In genomic region chr17:7843536-7844291, GRCh38 we compare ENCODE assay signal across 8 cellular contexts. TPM values are rescaled to one million over a fixed set of nuclear protein-coding genes. Genes with fewer than 3 reads are reported as not detected.
A peak's percentile ranks its signal among the peaks of the same experiment; 100 is the strongest.
DNase-seq lines count a peak whose midpoint lies in the region; ATAC-seq and TF ChIP-seq lines count a peak whose summit lies in the region.

No MANE protein-coding gene starts in this region.

- H3K27me3 Mint-ChIP-seq in neural crest cell (ENCODE audit: low read depth) = peaks cover 5% of the 10 kb centered on the region
- H3K27me3 Mint-ChIP-seq in stimulated activated naive CD8-positive, alpha-beta T cell treated with anti-CD3 and anti-CD28 coated beads, Interleukin-15, Interleukin-2, amounts not matched to agents 100 ng/mL and 50 ng/mL, for 24 hours = no peaks in the 10 kb centered on the region

- peak overlapping the region; percentile 99 for H3K27ac Mint-ChIP-seq in neural crest cell (ENCODE audit: unreplicated experiment)
- peak overlapping the region; percentile 100 for H3K27ac Mint-ChIP-seq in stimulated activated naive CD8-positive, alpha-beta T cell treated with anti-CD3 and anti-CD28 coated beads, Interleukin-15, Interleukin-2, amounts not matched to agents 100 ng/mL and 50 ng/mL, for 24 hours

- H3K4me3 Mint-ChIP-seq in neural crest cell = peak overlapping the region; percentile 97
- peak overlapping the region; percentile 88 for H3K4me3 Mint-ChIP-seq in stimulated activated naive CD8-positive, alpha-beta T cell treated with anti-CD3 and anti-CD28 coated beads, Interleukin-15, Interleukin-2, amounts not matched to agents 100 ng/mL and 50 ng/mL, for 24 hours

- peak overlapping the region; percentile 79 to 83 for H3K4me3 ChIP-seq in foreskin fibroblast (ENCODE audit: low read depth in 1 of 2, low read length in 2 of 2)

- DNase-seq in LHCN-M2 (ENCODE audit: low read depth) (peak; percentile 71), SIG-M5 treated with dmso at 0.1 percent for 504 hours (lab: John Stamatoyannopoulos, UW; ENCODE audit: unreplicated experiment) (peak; percentile 90), foreskin fibroblast (peak; percentile 79 to 91), neural crest cell (ENCODE audit: low read depth, low spot score) (peak; percentile 72)
- peak; percentile 91 for DNase-seq in activated gamma-delta T cell treated with anti-CD3 and anti-CD28 coated beads, Interleukin-2, amount 50 U/mL, for 16 hours (ENCODE audit: low read depth)

- TF ChIP-seq CTCF in C4-2B (conservative IDR thresholded peaks at IDR 0.05) (no peak), foreskin fibroblast (IDR thresholded peaks at IDR 0.05; ENCODE audit: low read depth, low read length) (no peak), neural crest cell (conservative IDR thresholded peaks at IDR 0.05) (no peak)

- no peaks in the 10 kb centered on the region for H3K9me3 Mint-ChIP-seq in neural crest cell
- no peaks in the 10 kb centered on the region for H3K9me3 Mint-ChIP-seq in stimulated activated naive CD8-positive, alpha-beta T cell treated with anti-CD3 and anti-CD28 coated beads, Interleukin-15, Interleukin-2, amounts not matched to agents 100 ng/mL and 50 ng/mL, for 24 hours

- H3K27ac ChIP-seq in C4-2B = peak overlapping the region; percentile 95

- ATAC-seq in GM21360 (IDR thresholded peaks at IDR 0.05; ENCODE audit: unreplicated experiment) = peak; percentile 19

- peaks cover 2% of the 10 kb centered on the region for H3K36me3 Mint-ChIP-seq in neural crest cell (ENCODE audit: low read depth)
- H3K36me3 Mint-ChIP-seq in stimulated activated naive CD8-positive, alpha-beta T cell treated with anti-CD3 and anti-CD28 coated beads, Interleukin-15, Interleukin-2, amounts not matched to agents 100 ng/mL and 50 ng/mL, for 24 hours (ENCODE audit: low read depth) = peaks cover 24% of the 10 kb centered on the region

- peaks cover 51% of the 10 kb centered on the region for H3K4me1 Mint-ChIP-seq in neural crest cell
- H3K4me1 Mint-ChIP-seq in stimulated activated naive CD8-positive, alpha-beta T cell treated with anti-CD3 and anti-CD28 coated beads, Interleukin-15, Interleukin-2, amounts not matched to agents 100 ng/mL and 50 ng/mL, for 24 hours (ENCODE audit: low read depth) = peaks cover 65% of the 10 kb centered on the region

RNA-seq across cellular contexts. Expression of gene KDM6B, which starts 9.7 kb away (rescaled TPM):
- total RNA-seq in LHCN-M2 (2014; rRNA removed) = 1.8 and 2.1 TPM in 2 replicates
- 2.7 TPM for polyA plus RNA-seq in LHCN-M2 (2012)
- 64.8 and 70.2 TPM in 2 replicates for total RNA-seq in neural crest cell

RNA-seq across cellular contexts. Expression of gene TMEM88, which starts 11.2 kb away (rescaled TPM):
- total RNA-seq in LHCN-M2 (2014; rRNA removed) = 1.1 TPM in 1 of 2 replicates, not detected in the other
- 0.24 TPM for polyA plus RNA-seq in LHCN-M2 (2012)
- 6.7 and 8.4 TPM in 2 replicates for total RNA-seq in neural crest cell

RNA-seq across cellular contexts. Expression of gene NAA38, which starts 13.6 kb away (rescaled TPM):
- total RNA-seq in LHCN-M2 (2014; rRNA removed) (80.8 and 89.6 TPM in 2 replicates), neural crest cell (83.4 and 87.2 TPM in 2 replicates)
- polyA plus RNA-seq in LHCN-M2 (2012) = 230 TPM

RNA-seq across cellular contexts. Expression of gene CYB5D1, which starts 14.1 kb away (rescaled TPM):
- total RNA-seq in LHCN-M2 (2014; rRNA removed) = 5.6 and 7.8 TPM in 2 replicates
- polyA plus RNA-seq in LHCN-M2 (2012) = 4.1 TPM
- total RNA-seq in neural crest cell = 12.7 and 13.3 TPM in 2 replicates

RNA-seq across cellular contexts. Expression of gene CHD3, which starts 44.9 kb away (rescaled TPM):
- total RNA-seq in LHCN-M2 (2014; rRNA removed) (83.2 and 98.2 TPM in 2 replicates), neural crest cell (53.3 and 59.7 TPM in 2 replicates)
- 85.2 TPM for polyA plus RNA-seq in LHCN-M2 (2012)

Comparison
In these comparisons a context has a peak if more than half of its experiments do, and no peak if none do; other contexts are left out.
1. Peak in every context shown above with its lines: DNase-seq, ATAC-seq, H3K4me3 ChIP-seq and H3K27ac ChIP-seq.
2. RNA of gene KDM6B, which starts 9.7 kb away (total RNA-seq): 64.8 to 70.2 TPM in neural crest cell; 1.8 to 2.1 TPM in LHCN-M2; every median in the first group is over 10 times any median in the second.